11 cellular contexts compared by ENCODE assay signal in genomic region chr5:149407331-149408251, GRCh38. TPM values are rescaled to one million over a fixed set of nuclear protein-coding genes. Genes with fewer than 3 reads are reported as not detected.
DNase-seq lines count a peak whose midpoint lies in the region; ATAC-seq, FAIRE-seq and TF ChIP-seq lines count a peak whose summit lies in the region.
"Had no signal": no experiment of that assay in that cellular context is flagged by ENCODE, and none has a peak within 500 bp of the region (broad histone marks: within the 10 kb centered on the region; RNA-seq: fewer than 3 reads in every experiment).

No MANE protein-coding gene starts in this region.

- FAIRE-seq in kidney (lab: Jason Lieb, UNC) = no peak

- ATAC-seq in HG02970 (IDR thresholded peaks at IDR 0.05; ENCODE audit: low FRiP score, unreplicated experiment) (no peak), HG02642 (IDR thresholded peaks at IDR 0.05; ENCODE audit: poor library complexity, unreplicated experiment) (no peak)

- intact Hi-C loops in kidney (cut with DNase I) (no loop called here), sigmoid colon (cut with DNase I) (no loop called here)

- H3K4me3 ChIP-seq in cardiac fibroblast (replicated peaks in 1 of 2; ENCODE audit: low read depth in 2 of 2, low read length in 2 of 2) (peak overlapping the region; percentile 62 to 70), kidney (ENCODE audit: low read length in 2 of 2) (peak overlapping the region; percentile 63 to 73), sigmoid colon (peak overlapping the region; percentile 75 to 95 (median 84))
- H3K4me3 ChIP-seq: BLaER1 treated with 17β-estradiol and CSF1 and Interleukin-3, amounts not matched to agents 10 nM and 100 nM had no signal

- peak overlapping the region; percentile 78 to 79 for H3K27ac ChIP-seq in kidney (ENCODE audit: low read depth in 2 of 2, low read length in 2 of 2)
- H3K27ac ChIP-seq in sigmoid colon = peak overlapping the region; percentile 96 to 98 (median 98)
- H3K27ac ChIP-seq: BLaER1 treated with 17β-estradiol and CSF1 and Interleukin-3, amounts not matched to agents 10 nM and 100 nM had no signal

- H3K9ac ChIP-seq in kidney (ENCODE audit: low read length in 2 of 2) = peak overlapping the region; percentile 68 to 87
- H3K9ac ChIP-seq: BLaER1 treated with 17β-estradiol and CSF1 and Interleukin-3, amounts not matched to agents 10 nM and 100 nM had no signal

- no peak for TF ChIP-seq EP300 in sigmoid colon (IDR thresholded peaks at IDR 0.05)

- H3K9me3 ChIP-seq in kidney (ENCODE audit: control insufficient read depth in 1 of 2, low read length in 2 of 2) = no peaks in the 10 kb centered on the region
- no peaks in the 10 kb centered on the region for H3K9me3 ChIP-seq in sigmoid colon
- H3K9me3 ChIP-seq: BLaER1 treated with 17β-estradiol and CSF1 and Interleukin-3, amounts not matched to agents 10 nM and 100 nM had no signal

- WGBS in sigmoid colon, 2 donors = 68 to 73% methylated on average over 11 of the region's 11 CpGs

- H3K36me3 ChIP-seq in kidney (ENCODE audit: control insufficient read depth in 1 of 2, insufficient read depth in 2 of 2, low read length in 2 of 2) (no peaks in the 10 kb centered on the region), sigmoid colon (peaks cover 52 to 58% (median 55%) of the 10 kb centered on the region in 4 donors)
- H3K36me3 ChIP-seq: BLaER1 treated with 17β-estradiol and CSF1 and Interleukin-3, amounts not matched to agents 10 nM and 100 nM had no signal

- H3K27me3 ChIP-seq in sigmoid colon = no peaks in the 10 kb centered on the region
- H3K27me3 ChIP-seq: BLaER1 treated with 17β-estradiol and CSF1 and Interleukin-3, amounts not matched to agents 10 nM and 100 nM had no signal

- peaks cover 0 to 15% of the 10 kb centered on the region in 2 donors for H3K4me1 ChIP-seq in kidney (ENCODE audit: control insufficient read depth in 1 of 2, insufficient read depth in 1 of 2, low read depth in 1 of 2, low read length in 2 of 2)
- peaks cover 0 to 33% (median 29%) of the 10 kb centered on the region in 4 donors for H3K4me1 ChIP-seq in sigmoid colon

- DNase-seq in EH (ENCODE audit: low read depth) = peak; percentile 58
- DNase-seq in cardiac fibroblast (ENCODE audit: low read depth in 2 of 2) = peak; percentile 36 to 51
- no peak for DNase-seq in kidney
- DNase-seq in sigmoid colon = peak; percentile 78
- no peak for DNase-seq in NCI-H2029 (lab: John Stamatoyannopoulos, UW)
- DNase-seq in T-helper 2 cell = no peak
- DNase-seq: activated CD4-positive, CD25-positive, alpha-beta regulatory T cell treated with anti-CD3 and anti-CD28 coated beads, Interleukin-2, amount 50 U/mL, for 72 hours; KG1 had no signal

- TF ChIP-seq CTCF in cardiac fibroblast (IDR thresholded peaks at IDR 0.05; ENCODE audit: low read depth, low read length) = no peak
- TF ChIP-seq CTCF in kidney (IDR thresholded peaks at IDR 0.05; ENCODE audit: borderline replicate concordance, extremely low read depth, insufficient read depth) = no peak
- no peak for TF ChIP-seq CTCF in sigmoid colon (IDR thresholded peaks at IDR 0.05)

- TF ChIP-seq POLR2A in sigmoid colon (IDR thresholded peaks at IDR 0.05) = peak in 1 of 2 donors; percentile 26

RNA-seq across cellular contexts. Expression of gene IL17B, which starts 28.5 kb away (rescaled TPM):
- total RNA-seq in kidney (1.4 TPM), sigmoid colon (1 to 10 TPM; 3.0 to 9.6 (median 5.6) TPM)
- polyA plus RNA-seq in kidney (ENCODE audit: insufficient read depth, low read depth, low replicate concordance) (4.7 TPM), sigmoid colon (under 1 TPM in 1 of 3 donors, not detected in 2; 0.82 TPM)

RNA-seq across cellular contexts. Expression of gene PCYOX1L, which starts 49.7 kb away (rescaled TPM):
- 7.2 TPM for total RNA-seq in kidney
- polyA plus RNA-seq in kidney (ENCODE audit: insufficient read depth, low read depth, low replicate concordance) = 9.0 TPM
- 1 to 10 TPM; 2.5 to 3.9 (median 3.5) TPM for total RNA-seq in sigmoid colon
- 1 to 10 TPM in 2 of 3 donors, under 1 TPM in 1; 0.69 to 7.4 (median 1.2) TPM for polyA plus RNA-seq in sigmoid colon

Comparison
In these comparisons a context has a peak if more than half of its experiments do, and no peak if none do; other contexts are left out.
1. DNase-seq: peak in EH (single experiment), cardiac fibroblast (2 of 2) and sigmoid colon (single experiment); none in kidney (single experiment), NCI-H2029 (single experiment) and T-helper 2 cell (0 of 5).
2. Peak in every context shown above with its lines, with median percentiles within 50 percentile points of each other: H3K4me3 ChIP-seq.